8 cellular contexts compared by ENCODE assay signal in genomic region chrX:48696301-48697181, GRCh38. TPM values are rescaled to one million over a fixed set of nuclear protein-coding genes. Genes with fewer than 3 reads are reported as not detected.
DNase-seq lines count a peak whose midpoint lies in the region; ATAC-seq and TF ChIP-seq lines count a peak whose summit lies in the region.

Gene SUV39H1 (plus strand): TSS chrX:48696734. CDS start chrX:48696785, 51 bp downstream.

- DNase-seq in CD4-positive, alpha-beta T cell: peak; percentile 66 to 84 (median 78)
- peak; percentile 71 for DNase-seq in NCI-H774 (lab: John Stamatoyannopoulos, UW)
- peak; percentile 50 to 72 for DNase-seq in activated CD4-positive, alpha-beta T cell treated with anti-CD3 and anti-CD28 coated beads, Interleukin-2, amount 50 U/mL, for 24 hours (ENCODE audit: low read depth in 1 of 2, low spot score in 1 of 2)
- peak; percentile 79 for DNase-seq in stimulated activated CD4-positive, alpha-beta T cell treated with anti-CD3 and anti-CD28 coated beads, Interleukin-4, amount 100 ng/mL, for 1 hour

- H3K4me1 ChIP-seq in liver (ENCODE audit: control insufficient read depth in 4 of 4, insufficient read depth in 4 of 4, low read length in 3 of 4): peaks cover 3 to 14% (median 11%) of the 10 kb centered on the region in 4 donors

- no peaks in the 10 kb centered on the region for H3K9me3 ChIP-seq in CD4-positive, alpha-beta T cell (ENCODE audit: control insufficient read depth, low read length)
- H3K9me3 ChIP-seq in liver (ENCODE audit: control insufficient read depth in 4 of 4, low read length in 3 of 4): no peaks in the 10 kb centered on the region

- H3K27me3 Mint-ChIP-seq in CD4-positive, alpha-beta T cell: no peaks in the 10 kb centered on the region
- no peaks in the 10 kb centered on the region for H3K27me3 Mint-ChIP-seq in dendritic cell treated with granulocyte-macrophage colony-stimulating factor and Interleukin-4, amounts not matched to agents 40 ng/mL and 50 ng/mL, for 4 days

- H3K9me3 Mint-ChIP-seq in CD4-positive, alpha-beta T cell: no peaks in the 10 kb centered on the region
- no peaks in the 10 kb centered on the region for H3K9me3 Mint-ChIP-seq in dendritic cell treated with granulocyte-macrophage colony-stimulating factor and Interleukin-4, amounts not matched to agents 40 ng/mL and 50 ng/mL, for 4 days

- peak within 1 kb of the TSS; percentile 98 for H3K27ac Mint-ChIP-seq in CD4-positive, alpha-beta T cell
- peak within 1 kb of the TSS; percentile 97 for H3K27ac Mint-ChIP-seq in dendritic cell treated with granulocyte-macrophage colony-stimulating factor and Interleukin-4, amounts not matched to agents 40 ng/mL and 50 ng/mL, for 4 days

- H3K4me3 Mint-ChIP-seq in CD4-positive, alpha-beta T cell: peak within 1 kb of the TSS; percentile 98
- peak within 1 kb of the TSS; percentile 86 for H3K4me3 Mint-ChIP-seq in dendritic cell treated with granulocyte-macrophage colony-stimulating factor and Interleukin-4, amounts not matched to agents 40 ng/mL and 50 ng/mL, for 4 days

- no peak for TF ChIP-seq CTCF in CD4-positive, alpha-beta T cell (IDR thresholded peaks at IDR 0.05)
- no peak for TF ChIP-seq CTCF in liver (IDR thresholded peaks at IDR 0.05; ENCODE audit: low read depth, low read length, missing input control)

- peaks cover 35% of the 10 kb centered on the region for H3K36me3 Mint-ChIP-seq in CD4-positive, alpha-beta T cell (ENCODE audit: low read depth)
- peaks cover 35% of the 10 kb centered on the region for H3K36me3 Mint-ChIP-seq in dendritic cell treated with granulocyte-macrophage colony-stimulating factor and Interleukin-4, amounts not matched to agents 40 ng/mL and 50 ng/mL, for 4 days (ENCODE audit: low read depth)

- peak in 1 of 2 donors; percentile 45 for TF ChIP-seq RAD21 in liver (IDR thresholded peaks at IDR 0.05)

- peak; percentile 93 for ATAC-seq in CD4-positive, alpha-beta T cell (ENCODE audit: poor library complexity)
- ATAC-seq in GM19452 (IDR thresholded peaks at IDR 0.05; ENCODE audit: unreplicated experiment) (peak; percentile 91), HG03571 (IDR thresholded peaks at IDR 0.05; ENCODE audit: unreplicated experiment) (peak; percentile 87)

- H3K27ac ChIP-seq in CD4-positive, alpha-beta T cell (ENCODE audit: low read depth, low read length): peak within 1 kb of the TSS; percentile 75
- H3K27ac ChIP-seq in liver (ENCODE audit: low read depth in 1 of 2, low read length in 2 of 2): peak within 1 kb of the TSS; percentile 89 to 91

- H3K9ac ChIP-seq in liver (ENCODE audit: low read depth in 1 of 2, low read length in 2 of 2): peak within 1 kb of the TSS; percentile 47 to 88

- intact Hi-C loops in CD4-positive, alpha-beta T cell (cut with DNase I, micrococcal nuclease): loop anchor here (1.0 to 5.0 kb wide), 4 partner anchors 14 to 106 kb away; partner anchors contain the start of genes HDAC6 (in 1 of the 2) and WAS (in 1 of the 2)
- intact Hi-C loops in dendritic cell treated with granulocyte-macrophage colony-stimulating factor and Interleukin-4, amounts not matched to agents 40 ng/mL and 50 ng/mL, for 4 days (cut with micrococcal nuclease): loop anchor here (1.0 to 5.0 kb wide), 3 partner anchors 13 to 106 kb away; partner anchors contain the start of genes HDAC6 and WAS

- under 1% methylated on average over 110 of the region's 110 CpGs for WGBS in liver

- H3K4me1 Mint-ChIP-seq in CD4-positive, alpha-beta T cell (ENCODE audit: low read depth): peaks cover 24% of the 10 kb centered on the region
- peaks cover 31% of the 10 kb centered on the region for H3K4me1 Mint-ChIP-seq in dendritic cell treated with granulocyte-macrophage colony-stimulating factor and Interleukin-4, amounts not matched to agents 40 ng/mL and 50 ng/mL, for 4 days (ENCODE audit: low read depth)

- peak within 1 kb of the TSS; percentile 27 to 87 (median 68) for H3K4me3 ChIP-seq in liver (ENCODE audit: low read depth in 1 of 3, low read length in 3 of 3)

- H3K36me3 ChIP-seq in liver (ENCODE audit: control insufficient read depth in 4 of 4, insufficient read depth in 3 of 4, low read depth in 1 of 4, low read length in 3 of 4): peaks cover 0 to 13% (median 1%) of the 10 kb centered on the region in 4 donors

- CTCF ChIA-PET in CD4-positive, alpha-beta T cell (lab: Charles Lee): interaction anchor here (1.6 kb wide), 1 partner anchor 241 kb away, joined by 3 read pairs; no protein-coding TSS in a partner anchor

- POLR2A ChIA-PET in CD4-positive, alpha-beta T cell (lab: Charles Lee): interaction anchor here (0.8 to 3.6 kb wide), 13 partner anchors 13 to 1164 kb away, joined by 3 to 46 read pairs (median 4); partner anchors contain the start of genes HDAC6, PQBP1, RBM3 and TIMM17B

- no peaks in the 10 kb centered on the region for H3K27me3 ChIP-seq in CD4-positive, alpha-beta T cell (ENCODE audit: control insufficient read depth, insufficient read depth, low read length)
- no peaks in the 10 kb centered on the region for H3K27me3 ChIP-seq in liver (ENCODE audit: control insufficient read depth in 4 of 4, insufficient read depth in 4 of 4, low read length in 3 of 4)

TF ChIP-seq in liver, 16 proteins besides CTCF, POLR2A, EP300 and RAD21:
- TF ChIP-seq RXRA (IDR thresholded peaks at IDR 0.05) (no peak), HNF4A (conservative IDR thresholded peaks at IDR 0.05) (no peak), TAF1 (conservative IDR thresholded peaks at IDR 0.05) (peak; percentile 78), REST (IDR thresholded peaks at IDR 0.05) (peak; percentile 78), ZBTB33 (IDR thresholded peaks at IDR 0.05) (peak; percentile 98), FOXA1 (IDR thresholded peaks at IDR 0.05) (no peak), HNF4G (IDR thresholded peaks at IDR 0.05) (no peak), EGR1 (IDR thresholded peaks at IDR 0.05; ENCODE audit: low read depth in 2 of 2) (no peak), NR2F2 (IDR thresholded peaks at IDR 0.05) (no peak), JUND (IDR thresholded peaks at IDR 0.05) (no peak), SP1 (IDR thresholded peaks at IDR 0.05) (peak; percentile 43)
- TF ChIP-seq, protein P1, sequence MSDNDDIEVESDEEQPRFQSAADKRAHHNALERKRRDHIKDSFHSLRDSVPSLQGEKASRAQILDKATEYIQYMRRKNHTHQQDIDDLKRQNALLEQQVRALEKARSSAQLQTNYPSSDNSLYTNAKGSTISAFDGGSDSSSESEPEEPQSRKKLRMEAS (IDR thresholded peaks at IDR 0.05): no peak

RNA-seq across cellular contexts. Expression of gene SUV39H1, which starts in this region (rescaled TPM):
- 1 to 10 TPM; 7.7 to 8.4 TPM for total RNA-seq in CD4-positive, alpha-beta T cell
- total RNA-seq in liver: 1 to 10 TPM; 4.0 to 5.8 TPM
- polyA plus RNA-seq in liver: 1 to 10 TPM; 3.2 to 3.5 TPM

Comparison
In these comparisons a context has a peak if more than half of its experiments do, and no peak if none do; other contexts are left out.
1. Peak in every context shown above with its lines: DNase-seq, ATAC-seq, H3K4me3 ChIP-seq and H3K27ac ChIP-seq.